ENCODE assay signal across 2 cellular contexts in genomic region chr18:50044402-50044801, GRCh38.
TF ChIP-seq lines count a peak whose summit lies in the region.

No MANE protein-coding gene starts in this region.

TF ChIP-seq in HCT116, 20 proteins besides CTCF, POLR2A, EP300 and RAD21 (continued from another document):
- no peak for TF ChIP-seq REST (IDR thresholded peaks at IDR 0.05; ENCODE audit: low read depth)

TF ChIP-seq in HepG2, 621 proteins besides CTCF, POLR2A, EP300 and RAD21 (continued from another document):
- TF ChIP-seq, protein P1, sequence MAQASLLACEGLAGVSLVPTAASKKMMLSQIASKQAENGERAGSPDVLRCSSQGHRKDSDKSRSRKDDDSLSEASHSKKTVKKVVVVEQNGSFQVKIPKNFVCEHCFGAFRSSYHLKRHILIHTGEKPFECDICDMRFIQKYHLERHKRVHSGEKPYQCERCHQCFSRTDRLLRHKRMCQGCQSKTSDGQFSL (CRISPR knock-in tag; IDR thresholded peaks at IDR 0.05): no peak
- TF ChIP-seq ZNF264 (CRISPR knock-in tag; IDR thresholded peaks at IDR 0.05): no peak
- TF ChIP-seq, protein P2, sequence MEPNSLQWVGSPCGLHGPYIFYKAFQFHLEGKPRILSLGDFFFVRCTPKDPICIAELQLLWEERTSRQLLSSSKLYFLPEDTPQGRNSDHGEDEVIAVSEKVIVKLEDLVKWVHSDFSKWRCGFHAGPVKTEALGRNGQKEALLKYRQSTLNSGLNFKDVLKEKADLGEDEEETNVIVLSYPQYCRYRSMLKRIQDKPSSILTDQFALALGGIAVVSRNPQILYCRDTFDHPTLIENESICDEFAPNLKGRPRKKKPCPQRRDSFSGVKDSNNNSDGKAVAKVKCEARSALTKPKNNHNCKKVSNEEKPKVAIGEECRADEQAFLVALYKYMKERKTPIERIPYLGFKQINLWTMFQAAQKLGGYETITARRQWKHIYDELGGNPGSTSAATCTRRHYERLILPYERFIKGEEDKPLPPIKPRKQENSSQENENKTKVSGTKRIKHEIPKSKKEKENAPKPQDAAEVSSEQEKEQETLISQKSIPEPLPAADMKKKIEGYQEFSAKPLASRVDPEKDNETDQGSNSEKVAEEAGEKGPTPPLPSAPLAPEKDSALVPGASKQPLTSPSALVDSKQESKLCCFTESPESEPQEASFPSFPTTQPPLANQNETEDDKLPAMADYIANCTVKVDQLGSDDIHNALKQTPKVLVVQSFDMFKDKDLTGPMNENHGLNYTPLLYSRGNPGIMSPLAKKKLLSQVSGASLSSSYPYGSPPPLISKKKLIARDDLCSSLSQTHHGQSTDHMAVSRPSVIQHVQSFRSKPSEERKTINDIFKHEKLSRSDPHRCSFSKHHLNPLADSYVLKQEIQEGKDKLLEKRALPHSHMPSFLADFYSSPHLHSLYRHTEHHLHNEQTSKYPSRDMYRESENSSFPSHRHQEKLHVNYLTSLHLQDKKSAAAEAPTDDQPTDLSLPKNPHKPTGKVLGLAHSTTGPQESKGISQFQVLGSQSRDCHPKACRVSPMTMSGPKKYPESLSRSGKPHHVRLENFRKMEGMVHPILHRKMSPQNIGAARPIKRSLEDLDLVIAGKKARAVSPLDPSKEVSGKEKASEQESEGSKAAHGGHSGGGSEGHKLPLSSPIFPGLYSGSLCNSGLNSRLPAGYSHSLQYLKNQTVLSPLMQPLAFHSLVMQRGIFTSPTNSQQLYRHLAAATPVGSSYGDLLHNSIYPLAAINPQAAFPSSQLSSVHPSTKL (CRISPR knock-in tag; IDR thresholded peaks at IDR 0.05): no peak
- no peak for TF ChIP-seq ZNF367 (CRISPR knock-in tag; IDR thresholded peaks at IDR 0.05; ENCODE audit: borderline replicate concordance)
- TF ChIP-seq SOX6 (IDR thresholded peaks at IDR 0.05): no peak
- TF ChIP-seq SOX6 (CRISPR knock-in tag; IDR thresholded peaks at IDR 0.05): no peak
- TF ChIP-seq PCBP1 (IDR thresholded peaks at IDR 0.05; ENCODE audit: borderline replicate concordance, low read depth, low read length): no peak
- no peak for TF ChIP-seq ZNF350 (CRISPR knock-in tag; IDR thresholded peaks at IDR 0.05; ENCODE audit: borderline replicate concordance, low read depth)
- no peak for TF ChIP-seq CBX5 (CRISPR knock-in tag; IDR thresholded peaks at IDR 0.05; ENCODE audit: borderline replicate concordance)
- TF ChIP-seq ZBTB4 (CRISPR knock-in tag; IDR thresholded peaks at IDR 0.05; ENCODE audit: borderline replicate concordance): no peak
